34 cellular contexts compared by ENCODE assay signal in the genomic region with DNA sequence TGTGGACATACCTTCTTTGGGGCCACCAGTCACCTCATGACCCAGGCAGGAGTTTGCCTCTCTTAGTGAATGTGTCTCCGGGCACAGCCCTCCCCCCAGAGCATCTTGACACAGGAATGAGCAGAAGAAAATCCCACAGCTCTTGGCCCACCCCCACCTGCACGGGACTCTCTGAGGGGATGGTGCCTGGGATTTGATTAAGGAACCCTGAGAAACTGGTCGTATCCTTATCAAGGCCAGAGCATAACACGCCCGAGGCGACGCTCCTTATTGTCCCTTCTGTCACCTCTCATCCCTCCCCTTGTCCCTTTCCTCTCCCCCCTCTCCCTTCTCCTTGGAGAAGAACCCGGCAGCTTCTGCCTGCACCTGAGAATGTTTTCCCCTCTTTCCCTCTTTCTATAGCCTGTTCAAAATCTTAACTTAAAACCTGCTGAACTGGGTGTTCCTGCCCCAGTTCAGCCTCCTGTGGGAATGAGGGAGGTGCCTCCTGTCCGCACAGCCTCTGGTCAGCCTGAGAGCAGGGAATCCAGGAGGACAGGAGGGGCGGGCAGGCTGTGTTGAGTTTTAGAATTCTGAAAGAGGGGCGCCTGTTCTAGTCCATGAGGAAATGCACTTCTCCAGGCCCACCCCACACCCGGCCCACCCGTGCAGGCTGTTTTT.
DNase-seq lines count a peak whose midpoint lies in the region; ATAC-seq, FAIRE-seq and TF ChIP-seq lines count a peak whose summit lies in the region.
"Had no signal": no experiment of that assay in that cellular context is flagged by ENCODE, and none has a peak within 500 bp of the region (broad histone marks: within the 10 kb centered on the region; RNA-seq: fewer than 3 reads in every experiment).

No MANE protein-coding gene starts in this region.

- H3K27me3 Mint-ChIP-seq in type B pancreatic cell (no peaks in the 10 kb centered on the region), osteocyte (ENCODE audit: unreplicated experiment) (no peaks in the 10 kb centered on the region)
- H3K27me3 Mint-ChIP-seq: activated T-cell treated with anti-CD3 and anti-CD28 coated beads, Interleukin-2, amount 50 U/mL, for 24 hours; CD4-positive, alpha-beta memory T cell; dendritic cell treated with granulocyte-macrophage colony-stimulating factor and Interleukin-4, amounts not matched to agents 40 ng/mL and 50 ng/mL, for 4 days; stimulated activated naive CD8-positive, alpha-beta T cell treated with anti-CD3 and anti-CD28 coated beads, Interleukin-15, Interleukin-2, amounts not matched to agents 100 ng/mL and 50 ng/mL, for 24 hours had no signal

- H3K23ac ChIP-seq in mesendoderm (ENCODE audit: low read length) = no peak overlapping the region

- CTCF ChIA-PET in mammary epithelial cell (lab: Charles Lee; ENCODE audit: low non-redundant PET) = no interaction called here
- CTCF ChIA-PET in K562 (lab: Yijun Ruan, JAX; ENCODE audit: low intra/inter-chr PET ratio) = no interaction called here

- dilution Hi-C loops in mammary epithelial cell (cut with HindIII; ENCODE audit: low sequenced_read_pairs) = no loop called here

- in situ Hi-C loops in mammary epithelial cell (cut with MboI; ENCODE audit: low sequenced_read_pairs in 2 of 2) (no loop called here), K562 (cut with MboI) (no loop called here)

- DNase-seq in breast epithelium (ENCODE audit: low spot score in 2 of 2) (no peak), mammary epithelial cell (no peak), K562 (ENCODE audit: extremely low read depth in 1 of 4, low spot score in 3 of 4) (peak in 3 of 4 experiments; percentile 52 to 61 (median 61)), mesendoderm (peak; percentile 31), type B pancreatic cell (ENCODE audit: extremely low spot score, unreplicated experiment) (no peak), left lobe of liver (ENCODE audit: low spot score) (no peak), osteocyte (ENCODE audit: extremely low spot score, unreplicated experiment) (no peak)
- DNase-seq: activated CD4-positive, alpha-beta T cell treated with anti-CD3 and anti-CD28 coated beads, Interleukin-2, amount 50 U/mL, for 1 hour; activated gamma-delta T cell; activated T-cell treated with anti-CD3 and anti-CD28 coated beads, Interleukin-2, amount 50 U/mL, for 24 hours; AML-193; CD4-positive, alpha-beta memory T cell; DMS 273 treated with DMSO at 0.1 percent for 48 hours; EL; gastrocnemius medialis; Kasumi-1; kidney glomerular epithelial cell; lower lobe of right lung; MV-4-11; NCI-H1436; NCI-H510A; SJCRH30; small intestine; SW 1271; T-helper 9 cell had no signal

- no peak overlapping the region for H4K5ac ChIP-seq in mesendoderm (ENCODE audit: low read length)

- H3K79me2 ChIP-seq in mammary epithelial cell (ENCODE audit: insufficient read depth, low read length) = peaks cover 89% of the 10 kb centered on the region
- H3K79me2 ChIP-seq in K562 (ENCODE audit: control insufficient read depth, insufficient read depth, low read length) = peaks cover 88% of the 10 kb centered on the region
- H3K79me2 ChIP-seq in mesendoderm (ENCODE audit: control insufficient read depth, insufficient read depth, low read length) = peaks cover 10% of the 10 kb centered on the region

- FAIRE-seq in K562 (lab: Jason Lieb, UNC) = no peak
- FAIRE-seq: endometrium, GM18507, small intestine had no signal

- H3K27ac ChIP-seq in breast epithelium = peak overlapping the region; percentile 20 to 62
- H3K27ac ChIP-seq in mammary epithelial cell (ENCODE audit: insufficient read depth, low read depth, low read length) = no peak overlapping the region
- peak overlapping the region; percentile 26; the same call in 2 of the 3 replicates for H3K27ac ChIP-seq in K562 (ENCODE audit: extremely low read depth, low read depth, low read length)
- no peak overlapping the region for H3K27ac ChIP-seq in mesendoderm (ENCODE audit: low read depth, low read length)
- H3K27ac ChIP-seq: gastrocnemius medialis, lower lobe of right lung, right atrium auricular region, SJCRH30, thoracic aorta, VCaP had no signal

- H3K4me3 Mint-ChIP-seq in type B pancreatic cell (peak overlapping the region; percentile 75), osteocyte (ENCODE audit: unreplicated experiment) (no peak overlapping the region)
- H3K4me3 Mint-ChIP-seq: activated T-cell treated with anti-CD3 and anti-CD28 coated beads, Interleukin-2, amount 50 U/mL, for 24 hours; CD4-positive, alpha-beta memory T cell; dendritic cell treated with granulocyte-macrophage colony-stimulating factor and Interleukin-4, amounts not matched to agents 40 ng/mL and 50 ng/mL, for 4 days; stimulated activated naive CD8-positive, alpha-beta T cell treated with anti-CD3 and anti-CD28 coated beads, Interleukin-15, Interleukin-2, amounts not matched to agents 100 ng/mL and 50 ng/mL, for 24 hours had no signal

- H3K4me1 ChIP-seq in breast epithelium (peaks cover 0 to 2% of the 10 kb centered on the region in 2 donors), mammary epithelial cell (ENCODE audit: insufficient read depth, low read length) (no peaks in the 10 kb centered on the region), K562 (replicated peaks in 1 of 2; ENCODE audit: control insufficient read depth in 2 of 2, insufficient read depth in 2 of 2, low read length in 2 of 2) (peaks cover 53 to 55% of the 10 kb centered on the region in 2 experiments), mesendoderm (ENCODE audit: control insufficient read depth, low read depth, low read length) (peaks cover 19% of the 10 kb centered on the region)
- H3K4me1 ChIP-seq: gastrocnemius medialis, HAP-1 had no signal

- no peak overlapping the region for H2BK120ac ChIP-seq in mesendoderm (ENCODE audit: low read depth, low read length)

- no peak overlapping the region for H3K4me3 ChIP-seq in breast epithelium
- H3K4me3 ChIP-seq in mammary epithelial cell (replicated peaks in 1 of 3; ENCODE audit: insufficient read depth in 1 of 3, low read depth in 2 of 3, low read length in 3 of 3) = no peak overlapping the region
- no peak overlapping the region for H3K4me3 ChIP-seq in K562
- no peak overlapping the region for H3K4me3 ChIP-seq in mesendoderm (ENCODE audit: low read length)
- H3K4me3 ChIP-seq: gastrocnemius medialis, HAP-1, lower lobe of right lung, right atrium auricular region, SJCRH30, thoracic aorta had no signal

- no peak overlapping the region for H2AK5ac ChIP-seq in mesendoderm (ENCODE audit: low read length)

- TF ChIP-seq POLR2A in breast epithelium (IDR thresholded peaks at IDR 0.05) = no peak
- TF ChIP-seq POLR2A in K562 (conservative IDR thresholded peaks at IDR 0.05) = no peak

- no peak overlapping the region for H2BK5ac ChIP-seq in mesendoderm (ENCODE audit: low read length)

- TF ChIP-seq RAD21 in K562 (CRISPR knock-in tag; conservative IDR thresholded peaks at IDR 0.05 in 1 of 2, IDR thresholded peaks at IDR 0.05 in 1 of 2) = no peak

- H3K4me2 ChIP-seq in mammary epithelial cell (ENCODE audit: insufficient read depth, low read depth, low read length) (no peak overlapping the region), K562 (ENCODE audit: insufficient read depth, low read length) (peak overlapping the region; percentile 47), mesendoderm (ENCODE audit: low read length) (no peak overlapping the region)

- H3K18ac ChIP-seq in mesendoderm (ENCODE audit: low read length) = no peak overlapping the region

- H3K36me3 Mint-ChIP-seq in type B pancreatic cell = peaks cover 4% of the 10 kb centered on the region
- H3K36me3 Mint-ChIP-seq in osteocyte (ENCODE audit: unreplicated experiment) = no peaks in the 10 kb centered on the region
- H3K36me3 Mint-ChIP-seq: CD4-positive, alpha-beta memory T cell had no signal

- H3K36me3 ChIP-seq in breast epithelium (no peaks in the 10 kb centered on the region), mammary epithelial cell (ENCODE audit: insufficient read depth, low read length) (peaks cover 8% of the 10 kb centered on the region), K562 (ENCODE audit: control insufficient read depth, insufficient read depth, low read length) (peaks cover 21% of the 10 kb centered on the region; the same call in 2 of the 3 replicates), mesendoderm (ENCODE audit: control insufficient read depth, insufficient read depth, low read length) (no peaks in the 10 kb centered on the region)
- H3K36me3 ChIP-seq: gastrocnemius medialis, HAP-1, right atrium auricular region, SJCRH30, thoracic aorta had no signal

- no peak overlapping the region for H2BK15ac ChIP-seq in mesendoderm (replicated peaks; ENCODE audit: low read depth)

- no peaks in the 10 kb centered on the region for H3K9me3 Mint-ChIP-seq in type B pancreatic cell
- H3K9me3 Mint-ChIP-seq in osteocyte (ENCODE audit: unreplicated experiment) = no peaks in the 10 kb centered on the region
- H3K9me3 Mint-ChIP-seq: activated T-cell treated with anti-CD3 and anti-CD28 coated beads, Interleukin-2, amount 50 U/mL, for 24 hours; CD4-positive, alpha-beta memory T cell; dendritic cell treated with granulocyte-macrophage colony-stimulating factor and Interleukin-4, amounts not matched to agents 40 ng/mL and 50 ng/mL, for 4 days; stimulated activated naive CD8-positive, alpha-beta T cell treated with anti-CD3 and anti-CD28 coated beads, Interleukin-15, Interleukin-2, amounts not matched to agents 100 ng/mL and 50 ng/mL, for 24 hours had no signal

- H3K9ac ChIP-seq in mammary epithelial cell (ENCODE audit: insufficient read depth, low read length) (no peak overlapping the region), K562 (ENCODE audit: insufficient read depth in 1 of 2, low read depth in 2 of 2, low read length in 2 of 2) (peak overlapping the region in 1 of 2 experiments; percentile 32; a peak in 1 of 4 replicates), mesendoderm (ENCODE audit: low read length) (no peak overlapping the region)

- no peaks in the 10 kb centered on the region for H4K20me1 ChIP-seq in mammary epithelial cell (ENCODE audit: insufficient read depth, low read length)
- peaks cover 2% of the 10 kb centered on the region; the same call in 1 of the 2 replicates for H4K20me1 ChIP-seq in K562 (replicated peaks; ENCODE audit: control insufficient read depth, insufficient read depth, low read length)

- 88% methylated on average over 5 of the region's 13 CpGs for WGBS in mammary epithelial cell (ENCODE audit: low coverage, missing lambda C conversion rate)
- WGBS in K562 (ENCODE audit: insufficient coverage, low coverage, missing lambda C conversion rate) = 34% methylated on average over 13 of the region's 13 CpGs
- no CpG with 5 or more reads among the region's 13 CpGs for WGBS in mesendoderm (ENCODE audit: extremely low coverage, insufficient coverage, low lambda C conversion rate)

- ATAC-seq in K562 (peak; percentile 5; the same call in 1 of the 3 replicates), left lobe of liver (no peak), HG02623 (IDR thresholded peaks at IDR 0.05; ENCODE audit: unreplicated experiment) (no peak)
- ATAC-seq: gastrocnemius medialis, lower lobe of right lung had no signal

- H3K4ac ChIP-seq in mesendoderm (ENCODE audit: low read depth, low read length) = no peak overlapping the region

- no peak overlapping the region for H2AFZ ChIP-seq in mammary epithelial cell (ENCODE audit: low read depth, low read length)
- H2AFZ ChIP-seq in K562 (ENCODE audit: low read depth, low read length) = no peak overlapping the region

- H3K9me1 ChIP-seq in K562 (ENCODE audit: control insufficient read depth, insufficient read depth, low read length) = peaks cover 3% of the 10 kb centered on the region

- no peak overlapping the region for H3K56ac ChIP-seq in mesendoderm (ENCODE audit: low read length)

- H3K27ac Mint-ChIP-seq in type B pancreatic cell (peak overlapping the region; percentile 89), osteocyte (ENCODE audit: unreplicated experiment) (no peak overlapping the region)
- H3K27ac Mint-ChIP-seq: activated T-cell treated with anti-CD3 and anti-CD28 coated beads, Interleukin-2, amount 50 U/mL, for 24 hours; dendritic cell treated with granulocyte-macrophage colony-stimulating factor and Interleukin-4, amounts not matched to agents 40 ng/mL and 50 ng/mL, for 4 days; stimulated activated naive CD8-positive, alpha-beta T cell treated with anti-CD3 and anti-CD28 coated beads, Interleukin-15, Interleukin-2, amounts not matched to agents 100 ng/mL and 50 ng/mL, for 24 hours had no signal

- H3K27me3 ChIP-seq in breast epithelium (no peaks in the 10 kb centered on the region), mammary epithelial cell (ENCODE audit: insufficient read depth, low read length) (no peaks in the 10 kb centered on the region), K562 (ENCODE audit: control insufficient read depth in 2 of 2, insufficient read depth in 2 of 2, low read length in 2 of 2) (no peaks in the 10 kb centered on the region), mesendoderm (ENCODE audit: insufficient read depth, low read length, poor library complexity) (no peaks in the 10 kb centered on the region)
- H3K27me3 ChIP-seq: gastrocnemius medialis, right atrium auricular region, SJCRH30 had no signal

- intact Hi-C loops in breast epithelium (cut with DNase I; ENCODE audit: low total_unique reads) = no loop called here
- intact Hi-C loops in mammary epithelial cell (cut with micrococcal nuclease) = no loop called here
- intact Hi-C loops in K562 (cut with micrococcal nuclease) = loop anchor here (10.0 kb wide), 1 partner anchor 144 kb away; no protein-coding TSS in a partner anchor

- H3K4me1 Mint-ChIP-seq in type B pancreatic cell (ENCODE audit: unreplicated experiment) (peaks cover 51% of the 10 kb centered on the region), osteocyte (ENCODE audit: unreplicated experiment) (peaks cover 16% of the 10 kb centered on the region)

- TF ChIP-seq EP300 in K562 (IDR thresholded peaks at IDR 0.05; ENCODE audit: low read length) = no peak

- TF ChIP-seq CTCF in breast epithelium (IDR thresholded peaks at IDR 0.05) (no peak), mammary epithelial cell (conservative IDR thresholded peaks at IDR 0.05 in 1 of 2, IDR thresholded peaks at IDR 0.05 in 1 of 2; ENCODE audit: extremely low read depth in 1 of 2, insufficient read depth in 1 of 2, low read depth in 1 of 2, low read length in 2 of 2) (no peak), K562 (IDR thresholded peaks at IDR 0.05 in 2 of 3, conservative IDR thresholded peaks at IDR 0.05 in 1 of 3; ENCODE audit: insufficient read depth in 2 of 3, low read depth in 1 of 3, low read length in 3 of 3) (no peak), type B pancreatic cell (conservative IDR thresholded peaks at IDR 0.05) (no peak), osteocyte (IDR thresholded peaks at IDR 0.05) (no peak)

- no peak overlapping the region for H4K8ac ChIP-seq in mesendoderm (ENCODE audit: low read depth, low read length)

- H3K79me1 ChIP-seq in mesendoderm (ENCODE audit: low read length) = peaks cover 22% of the 10 kb centered on the region

- no TSS peak for BruUV-seq in mammary epithelial cell (replicated peaks; lab: Mats Ljungman, UMichigan)
- BruUV-seq in K562 (replicated peaks; lab: Mats Ljungman, UMichigan) = no TSS peak

- H3K9me3 ChIP-seq in breast epithelium (no peaks in the 10 kb centered on the region), mammary epithelial cell (replicated peaks; ENCODE audit: insufficient read depth, low read length) (no peaks in the 10 kb centered on the region), K562 (replicated peaks; ENCODE audit: control insufficient read depth, insufficient read depth, low read depth, low read length) (no peaks in the 10 kb centered on the region)
- H3K9me3 ChIP-seq: gastrocnemius medialis, HAP-1, lower lobe of right lung, right atrium auricular region, SJCRH30, thoracic aorta had no signal

- POLR2A ChIA-PET in K562 (lab: Yijun Ruan, JAX) = interaction anchor here (0.6 to 1.3 kb wide), 3 partner anchors 12 to 269 kb away, joined by 3 to 4 read pairs (median 3); no protein-coding TSS in a partner anchor

Comparison
In these comparisons a context has a peak if more than half of its experiments do, and no peak if none do; other contexts are left out.
1. H3K27ac ChIP-seq: peak in breast epithelium (2 of 2) and K562 (single experiment); none in mammary epithelial cell (single experiment) and mesendoderm (single experiment).
2. DNase-seq: peak in K562 (3 of 4) and mesendoderm (single experiment); none in breast epithelium (0 of 2), mammary epithelial cell (single experiment), type B pancreatic cell (single experiment), left lobe of liver (single experiment) and osteocyte (single experiment).